Comparison of ENCODE assay signal across 8 cellular contexts in the genomic region with DNA sequence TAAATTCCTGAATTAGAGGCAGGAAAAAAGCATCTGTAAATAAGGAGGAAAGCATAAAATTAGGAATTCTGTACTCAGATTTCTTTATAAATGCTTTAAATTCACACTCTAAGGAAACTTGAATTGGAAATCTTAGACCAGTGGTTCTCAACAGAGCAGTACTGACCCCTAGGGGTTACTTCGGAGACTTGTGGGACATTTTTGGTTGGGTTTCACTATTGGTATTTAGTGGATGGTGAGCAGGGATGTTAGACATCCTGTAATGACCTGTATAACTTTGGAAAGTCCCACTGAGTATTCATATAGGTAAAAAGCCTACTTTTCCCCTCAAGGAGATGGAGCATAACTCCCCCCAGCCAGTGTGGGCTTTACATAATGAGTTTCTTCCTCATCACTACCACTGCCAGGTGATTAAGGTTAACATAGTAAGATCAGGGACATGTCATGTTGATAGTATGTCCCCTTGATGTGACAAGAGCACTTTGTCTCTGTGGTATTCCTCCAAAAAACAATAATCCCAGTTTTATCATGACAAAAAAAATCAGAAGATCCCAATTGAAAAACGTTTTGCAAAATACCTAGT. TPM values are rescaled to one million over a fixed set of nuclear protein-coding genes. Genes with fewer than 3 reads are reported as not detected.
DNase-seq lines count a peak whose midpoint lies in the region; ATAC-seq, FAIRE-seq and TF ChIP-seq lines count a peak whose summit lies in the region.

No MANE protein-coding gene starts in this region.

- H2AK5ac ChIP-seq in H1 (ENCODE audit: low read depth, low read length): no peak overlapping the region

- H4K5ac ChIP-seq in H1 (ENCODE audit: insufficient read length, low read depth, low read length): no peak overlapping the region

- in situ Hi-C loops in ACHN (cut with HindIII; ENCODE audit: low pct_ligation_motif_present, low pct_unique_long_range_greater_than_20kb, low sequenced_read_pairs): no loop called here

- H3K36me3 ChIP-seq in GM06990 (ENCODE audit: control insufficient read depth, insufficient read depth, low read length) (no peaks in the 10 kb centered on the region), HEK293 (ENCODE audit: control insufficient read depth in 2 of 2, insufficient read depth in 1 of 2, low read length in 2 of 2) (peaks cover 9 to 25% of the 10 kb centered on the region in 2 experiments), H1 (ENCODE audit: control insufficient read depth in 2 of 4, insufficient read depth in 4 of 4, low read length in 3 of 4) (peaks cover 0 to 22% (median 10%) of the 10 kb centered on the region in 4 experiments; a peak in 6 of 8 replicates)

- no peaks in the 10 kb centered on the region for H3K79me2 ChIP-seq in H1 (ENCODE audit: control insufficient read depth in 1 of 2, insufficient read depth in 2 of 2, low read length in 2 of 2)

- no peaks in the 10 kb centered on the region for H3K9me3 ChIP-seq in HEK293 (ENCODE audit: control insufficient read depth, insufficient read depth, low read depth, low read length)
- no peaks in the 10 kb centered on the region for H3K9me3 ChIP-seq in H1 (ENCODE audit: insufficient read depth in 2 of 2, low read depth in 1 of 2, low read length in 1 of 2)

- H3K23ac ChIP-seq in H1 (ENCODE audit: insufficient read length): no peak overlapping the region

- no peak overlapping the region for H2BK120ac ChIP-seq in H1 (replicated peaks; ENCODE audit: low read depth, low read length)

- no peak for ATAC-seq in HG03457 (IDR thresholded peaks at IDR 0.05; ENCODE audit: unreplicated experiment)

- POLR2A ChIA-PET in HEK293 (lab: Yijun Ruan, JAX): no interaction called here
- POLR2A ChIA-PET in H1 (lab: Charles Lee; ENCODE audit: partially characterized antibody): no interaction called here

- no peak overlapping the region for H3K9ac ChIP-seq in H1 (replicated peaks in 1 of 4; ENCODE audit: extremely low read depth in 1 of 4, low read depth in 3 of 4, low read length in 3 of 4)

- H3K23me2 ChIP-seq in H1 (ENCODE audit: low read depth, low read length): no peaks in the 10 kb centered on the region

- no peak overlapping the region for H2BK15ac ChIP-seq in H1 (ENCODE audit: low read length)

- no peak overlapping the region for H3K56ac ChIP-seq in H1 (replicated peaks; ENCODE audit: insufficient read length, low read depth, low read length)

- TF ChIP-seq POLR2A in NB4 (IDR thresholded peaks at IDR 0.05; ENCODE audit: extremely low read depth, insufficient read length) (no peak), H1 (IDR thresholded peaks at IDR 0.05; ENCODE audit: control extremely low read depth in 1 of 2, low read depth in 2 of 2, low read length in 2 of 2) (no peak)

- peak; percentile 75 to 82 for TF ChIP-seq RAD21 in H1 (IDR thresholded peaks at IDR 0.05 in 1 of 2, conservative IDR thresholded peaks at IDR 0.05 in 1 of 2; ENCODE audit: low read depth in 2 of 2, low read length in 2 of 2)

- no peak overlapping the region for H3K18ac ChIP-seq in H1 (ENCODE audit: extremely low read depth, low read length)

- H2BK12ac ChIP-seq in H1 (ENCODE audit: low read depth, low read length): no peak overlapping the region

- H3K4me1 ChIP-seq in HEK293 (ENCODE audit: control insufficient read depth, insufficient read depth, low read length) (no peaks in the 10 kb centered on the region; the same call in 1 of the 2 replicates), H1 (replicated peaks in 1 of 4; ENCODE audit: control insufficient read depth in 3 of 4, insufficient read depth in 4 of 4, low read length in 3 of 4) (no peaks in the 10 kb centered on the region)

- H3K79me1 ChIP-seq in H1 (ENCODE audit: low read depth, low read length): no peaks in the 10 kb centered on the region

- no peak overlapping the region for H2BK5ac ChIP-seq in H1 (ENCODE audit: low read depth, low read length)

- H3K27me3 ChIP-seq in GM06990 (replicated peaks; ENCODE audit: control insufficient read depth, insufficient read depth, low read length) (no peaks in the 10 kb centered on the region), H1 (replicated peaks in 1 of 4; ENCODE audit: control insufficient read depth in 3 of 4, extremely low read depth in 1 of 4, insufficient read depth in 3 of 4, low read length in 3 of 4) (no peaks in the 10 kb centered on the region)

- no peak overlapping the region for H4K8ac ChIP-seq in H1 (ENCODE audit: extremely low read depth, insufficient read depth, low read length)

- no peak overlapping the region for H3K4me3 ChIP-seq in GM06990 (replicated peaks; ENCODE audit: low read depth, low read length)
- H3K4me3 ChIP-seq in HEK293 (ENCODE audit: low read depth, low read length): no peak overlapping the region
- no peak overlapping the region for H3K4me3 ChIP-seq in NB4 (ENCODE audit: low read depth, low read length)
- H3K4me3 ChIP-seq in H1 (ENCODE audit: extremely low read depth in 1 of 4, insufficient read depth in 2 of 4, low read depth in 3 of 4, low read length in 4 of 4): no peak overlapping the region

- TF ChIP-seq CTCF in GM06990 (IDR thresholded peaks at IDR 0.05; ENCODE audit: insufficient read depth, low read length, poor library complexity, severe bottlenecking) (peak; percentile 79), HEK293 (tag by site-specific recombination; IDR thresholded peaks at IDR 0.05) (peak; percentile 17; the same call in 1 of the 2 replicates), NB4 (IDR thresholded peaks at IDR 0.05; ENCODE audit: low read depth, low read length) (peak; percentile 72), H1 (IDR thresholded peaks at IDR 0.05; ENCODE audit: control extremely low read depth in 1 of 3, insufficient read depth in 1 of 3, low read depth in 1 of 3, low read length in 3 of 3) (peak in 2 of 3 experiments; percentile 55 to 70; a peak in 2 of 4 replicates)

- no peak overlapping the region for H3K4ac ChIP-seq in H1 (replicated peaks; ENCODE audit: insufficient read length, low read depth, low read length)

- no peak overlapping the region for H3K14ac ChIP-seq in H1 (ENCODE audit: insufficient read length)

- H2BK20ac ChIP-seq in H1 (ENCODE audit: low read length): no peak overlapping the region

- no peak overlapping the region for H3K27ac ChIP-seq in HEK293 (ENCODE audit: extremely low read depth, low read depth, low read length)
- no peak overlapping the region for H3K27ac ChIP-seq in H1 (ENCODE audit: low read depth, low read length)

- H4K91ac ChIP-seq in H1 (replicated peaks; ENCODE audit: insufficient read length, low read length): no peak overlapping the region

- FAIRE-seq in TTC549 (lab: Jason Lieb, UNC) (peak; percentile 88), H1 (lab: Jason Lieb, UNC) (peak; percentile 82)

- no peak for TF ChIP-seq EP300 in H1 (IDR thresholded peaks at IDR 0.05; ENCODE audit: borderline replicate concordance in 1 of 2, low read depth in 2 of 2, low read length in 2 of 2)

- 8% methylated on average over 2 of the region's 2 CpGs; no CpG with 5 or more reads in 1 of the 2 experiments for WGBS in H1 (ENCODE audit: extremely low coverage in 1 of 2, insufficient coverage in 1 of 2, insufficient read length in 1 of 2, insufficient replicate concordance in 2 of 2, low coverage in 1 of 2, low lambda C conversion rate in 2 of 2, missing lambda C conversion rate in 1 of 2), 2 experiments

- CTCF ChIA-PET in HEK293 (lab: Yijun Ruan, JAX) (interaction anchor here (0.6 to 1.4 kb wide), 8 partner anchors 11 to 180 kb away, joined by 3 to 6 read pairs (median 4); no protein-coding TSS in a partner anchor), H1 (lab: Charles Lee; ENCODE audit: partially characterized antibody) (interaction anchor here (1.0 to 1.4 kb wide), 5 partner anchors 9 to 104 kb away, joined by 3 to 6 read pairs (median 4); no protein-coding TSS in a partner anchor)

- DNase-seq in ACHN: peak; percentile 54
- peak; percentile 18 for DNase-seq in GM06990 (ENCODE audit: extremely low read depth, insufficient read length)
- DNase-seq in NB4 (ENCODE audit: low read depth): peak; percentile 68
- DNase-seq in H1 (ENCODE audit: low read depth in 1 of 2, low spot score in 2 of 2): no peak
- DNase-seq in midbrain (lab: John Stamatoyannopoulos, UW): peak; percentile 30

- H2AFZ ChIP-seq in H1 (ENCODE audit: low read length): no peak overlapping the region

- no peak overlapping the region for H3K4me2 ChIP-seq in H1 (ENCODE audit: insufficient read depth in 1 of 2, low read depth in 2 of 2, low read length in 2 of 2)

- no peaks in the 10 kb centered on the region for H4K20me1 ChIP-seq in H1 (replicated peaks in 1 of 2; ENCODE audit: control insufficient read depth in 1 of 2, insufficient read depth in 2 of 2, low read length in 2 of 2)

TF ChIP-seq in H1, 55 proteins besides CTCF, POLR2A, EP300 and RAD21 (continues in another document):
- TF ChIP-seq NRF1 (IDR thresholded peaks at IDR 0.05; ENCODE audit: low read depth, low read length): no peak

RNA-seq across cellular contexts. Expression of a gene that starts 31.0 kb away (rescaled TPM):
- total RNA-seq in H1 (2021; fragmentation: NEBNext Ultra II Directional; extraction: Animal tissue kit (Norgen Biotek cat#: 25700)): 161 and 170 TPM in 2 replicates
- polyA plus RNA-seq in H1 (2011; rRNA removed): 52.8 and 104 TPM in 2 replicates
- polyA plus RNA-seq in H1 (2011; cell fraction: cytosol; rRNA removed): 99.7 TPM
- 26.5 TPM for polyA plus RNA-seq in H1 (2011; cell fraction: nucleus; rRNA removed)
- polyA plus RNA-seq in H1 (2012, experiment 1 of 2): 89.2 to 156 TPM (median 95.2 TPM) in 4 replicates
- 28.9 TPM for polyA plus RNA-seq in H1 (2012, experiment 2 of 2)
- 185 TPM for polyA plus RNA-seq in H1 (2013, experiment 1 of 2)
- 191 TPM for polyA plus RNA-seq in H1 (2013, experiment 2 of 2)
- 40.6 and 63.9 TPM in 2 replicates for polyA minus RNA-seq in H1 (2011; rRNA and poly(A)+ RNA removed)
- polyA minus RNA-seq in H1 (2011; cell fraction: cytosol; rRNA and poly(A)+ RNA removed): 49.9 TPM
- polyA minus RNA-seq in H1 (2011; cell fraction: nucleus; rRNA and poly(A)+ RNA removed): 22.1 TPM

RNA-seq across cellular contexts. Expression of a gene that starts 32.2 kb away (rescaled TPM):
- total RNA-seq in H1 (2021; fragmentation: NEBNext Ultra II Directional; extraction: Animal tissue kit (Norgen Biotek cat#: 25700)): 4.1 and 5.3 TPM in 2 replicates
- polyA plus RNA-seq in H1 (2011; rRNA removed): 0.92 and 1.0 TPM in 2 replicates
- 0.97 TPM for polyA plus RNA-seq in H1 (2011; cell fraction: cytosol; rRNA removed)
- 1.6 TPM for polyA plus RNA-seq in H1 (2011; cell fraction: nucleus; rRNA removed)
- polyA plus RNA-seq in H1 (2012, experiment 1 of 2): 1.4 to 2.2 TPM (median 1.7 TPM) in 4 replicates
- 0.41 TPM for polyA plus RNA-seq in H1 (2012, experiment 2 of 2)
- polyA plus RNA-seq in H1 (2013, experiment 1 of 2): 0.83 TPM
- polyA plus RNA-seq in H1 (2013, experiment 2 of 2): 0.81 TPM
- polyA minus RNA-seq in H1 (2011; rRNA and poly(A)+ RNA removed): 14.9 and 16.3 TPM in 2 replicates
- 1.3 TPM for polyA minus RNA-seq in H1 (2011; cell fraction: cytosol; rRNA and poly(A)+ RNA removed)
- polyA minus RNA-seq in H1 (2011; cell fraction: nucleus; rRNA and poly(A)+ RNA removed): 39.9 TPM

RNA-seq across cellular contexts. Expression of a gene that starts 43.1 kb away (rescaled TPM):
- not detected in 2 replicates for total RNA-seq in H1 (2021; fragmentation: NEBNext Ultra II Directional; extraction: Animal tissue kit (Norgen Biotek cat#: 25700))
- under 0.01 TPM in 1 of 2 replicates, not detected in the other for polyA plus RNA-seq in H1 (2011; rRNA removed)
- polyA plus RNA-seq in H1 (2011; cell fraction: cytosol; rRNA removed): not detected
- polyA plus RNA-seq in H1 (2011; cell fraction: nucleus; rRNA removed): not detected
- not detected in 4 replicates for polyA plus RNA-seq in H1 (2012, experiment 1 of 2)
- not detected for polyA plus RNA-seq in H1 (2012, experiment 2 of 2)
- polyA plus RNA-seq in H1 (2013, experiment 1 of 2): 0.02 TPM
- 0.02 TPM for polyA plus RNA-seq in H1 (2013, experiment 2 of 2)
- 0.02 and 0.25 TPM in 2 replicates for polyA minus RNA-seq in H1 (2011; rRNA and poly(A)+ RNA removed)
- polyA minus RNA-seq in H1 (2011; cell fraction: cytosol; rRNA and poly(A)+ RNA removed): not detected
- under 0.01 TPM for polyA minus RNA-seq in H1 (2011; cell fraction: nucleus; rRNA and poly(A)+ RNA removed)

Comparison
In these comparisons a context has a peak if more than half of its experiments do, and no peak if none do; other contexts are left out.
1. DNase-seq: peak in ACHN (single experiment), GM06990 (single experiment), NB4 (single experiment) and midbrain (single experiment); none in H1 (0 of 2).
2. CTCF ChIP-seq: peak in every context shown above with its lines; median percentile 79 in GM06990; 72 in NB4; 62 in H1; 17 in HEK293.